In genomic region chr10:119364941-119365340, GRCh38 we compare ENCODE assay signal across 16 cellular contexts.
A peak's percentile ranks its signal among the peaks of the same experiment; 100 is the strongest.
DNase-seq lines count a peak whose midpoint lies in the region; ATAC-seq and TF ChIP-seq lines count a peak whose summit lies in the region.
"Had no signal": no experiment of that assay in that cellular context is flagged by ENCODE, and none has a peak within 500 bp of the region (broad histone marks: within the 10 kb centered on the region; RNA-seq: fewer than 3 reads in every experiment).

No MANE protein-coding gene starts in this region.

- H3K27ac Mint-ChIP-seq in endothelial cell (ENCODE audit: unreplicated experiment) = peak overlapping the region; percentile 52

- H3K23ac ChIP-seq in mesenchymal stem cell (ENCODE audit: low read length in 2 of 2) = no peak overlapping the region

- intact Hi-C loops in OCI-LY7 (cut with micrococcal nuclease; ENCODE audit: unreplicated experiment) = loop anchor here (5.0 kb wide), 1 partner anchor 158 kb away; the partner anchor contains the start of gene GRK5

- no peak overlapping the region for H2BK15ac ChIP-seq in mesenchymal stem cell (ENCODE audit: low read depth, poor library complexity, severe bottlenecking)

- H4K8ac ChIP-seq in mesenchymal stem cell (ENCODE audit: low read length) = no peak overlapping the region

- H3K36me3 ChIP-seq in OCI-LY7 (ENCODE audit: insufficient read depth, low read length) (no peaks in the 10 kb centered on the region), mesenchymal stem cell (ENCODE audit: control insufficient read depth in 1 of 2, insufficient read depth in 2 of 2, low read depth in 1 of 2, low read length in 2 of 2) (peaks cover 0 to 7% of the 10 kb centered on the region in 2 experiments)
- H3K36me3 ChIP-seq: sigmoid colon had no signal

- H3K4me3 ChIP-seq in OCI-LY7 (ENCODE audit: low read depth, low read length, poor library complexity, severe bottlenecking) = no peak overlapping the region
- peak overlapping the region in 1 of 2 experiments; percentile 27 for H3K4me3 ChIP-seq in mesenchymal stem cell (ENCODE audit: insufficient read depth in 1 of 2, low read depth in 1 of 2, low read length in 2 of 2)
- H3K4me3 ChIP-seq: sigmoid colon had no signal

- H3K4ac ChIP-seq in mesenchymal stem cell (ENCODE audit: low read depth in 1 of 2, low read length in 2 of 2) = no peak overlapping the region

- peaks cover 46% of the 10 kb centered on the region for H3K36me3 Mint-ChIP-seq in endothelial cell (ENCODE audit: low read depth, unreplicated experiment)

- POLR2A ChIA-PET in OCI-LY7 (lab: Charles Lee) = interaction anchor here (1.0 kb wide), 1 partner anchor 235 kb away, joined by 3 read pairs; no protein-coding TSS in a partner anchor

- no peak for ATAC-seq in HG02938 (IDR thresholded peaks at IDR 0.05; ENCODE audit: unreplicated experiment)
- ATAC-seq: stimulated activated naive CD8-positive, alpha-beta T cell treated with anti-CD3 and anti-CD28 coated beads, Interleukin-15, Interleukin-2, amounts not matched to agents 100 U/mL and 50 U/mL, for 24 hours had no signal

- H3K4me2 ChIP-seq in OCI-LY7 (ENCODE audit: low read length) = no peak overlapping the region
- H3K4me2 ChIP-seq in mesenchymal stem cell (ENCODE audit: low read length, poor library complexity, severe bottlenecking) = no peak overlapping the region

- no peak overlapping the region for H2AK5ac ChIP-seq in mesenchymal stem cell (ENCODE audit: low read length, severe bottlenecking)

- peak; percentile 29 for DNase-seq in A172 (ENCODE audit: low spot score)
- DNase-seq in OCI-LY7 (ENCODE audit: low spot score) = no peak
- DNase-seq in endothelial cell (ENCODE audit: low spot score) = no peak
- no peak for DNase-seq in mesenchymal stem cell
- DNase-seq in activated CD8-positive, alpha-beta memory T cell treated with anti-CD3 and anti-CD28 coated beads, Interleukin-2, amount 50 U/mL, for 4 hours = no peak
- no peak for DNase-seq in NCI-H2081 (lab: John Stamatoyannopoulos, UW)
- no peak for DNase-seq in activated CD8-positive, alpha-beta memory T cell treated with anti-CD3 and anti-CD28 coated beads for 24 hours
- DNase-seq: Calu3; caudate nucleus; hippocampal formation; NCI-H1417 treated with DMSO at 0.1 percent for 48 hours; NCI-H446; stimulated activated naive CD8-positive, alpha-beta T cell treated with anti-CD3 and anti-CD28 coated beads, Interleukin-15, Interleukin-2, amounts not matched to agents 100 U/mL and 50 U/mL, for 24 hours; SW 1271 had no signal

- no peak overlapping the region for H3K18ac ChIP-seq in mesenchymal stem cell (ENCODE audit: low read depth in 1 of 2, low read length in 2 of 2)

- H3K27ac ChIP-seq in OCI-LY7 (ENCODE audit: low read depth, low read length, poor library complexity, severe bottlenecking) = no peak overlapping the region
- no peak overlapping the region for H3K27ac ChIP-seq in mesenchymal stem cell (ENCODE audit: low read length, poor library complexity, severe bottlenecking)

- H3K27me3 Mint-ChIP-seq in endothelial cell (ENCODE audit: unreplicated experiment) = peaks cover 32% of the 10 kb centered on the region

- H2BK12ac ChIP-seq in mesenchymal stem cell (ENCODE audit: low read length in 2 of 2) = no peak overlapping the region

- peak overlapping the region; percentile 33 for H3K4me3 Mint-ChIP-seq in endothelial cell (ENCODE audit: unreplicated experiment)

- H3K9ac ChIP-seq in mesenchymal stem cell (ENCODE audit: low read length) = peak overlapping the region; percentile 0

- 0 out of 2 replicates have a peak, but pooled peaks cover 7% of the 10 kb centered on the region for H4K20me1 ChIP-seq in OCI-LY7 (ENCODE audit: insufficient read depth, low read length)

- BruUV-seq in OCI-LY7 (replicated peaks; lab: Mats Ljungman, UMichigan) = no TSS peak

- no peak overlapping the region for H2AFZ ChIP-seq in OCI-LY7 (ENCODE audit: low read length)
- H2AFZ ChIP-seq in mesenchymal stem cell (ENCODE audit: low read depth, low read length) = no peak overlapping the region

- peaks cover 76% of the 10 kb centered on the region for H3K4me1 Mint-ChIP-seq in endothelial cell (ENCODE audit: unreplicated experiment)

- H3K79me2 ChIP-seq in OCI-LY7 (ENCODE audit: insufficient read depth, low read depth, low read length) = no peaks in the 10 kb centered on the region

- no peaks in the 10 kb centered on the region for H3K9me2 ChIP-seq in OCI-LY7 (ENCODE audit: insufficient read depth, low read length)

- H3K4me1 ChIP-seq in OCI-LY7 (ENCODE audit: insufficient read depth, low read length, poor library complexity, severe bottlenecking) = peaks cover 48% of the 10 kb centered on the region
- H3K4me1 ChIP-seq in mesenchymal stem cell (ENCODE audit: control insufficient read depth, insufficient read depth, low read depth, low read length) = peaks cover 27% of the 10 kb centered on the region

- H3K14ac ChIP-seq in mesenchymal stem cell (ENCODE audit: low read length in 2 of 2) = no peak overlapping the region

- CTCF ChIA-PET in OCI-LY7 (lab: Charles Lee; ENCODE audit: unreplicated experiment) = no interaction called here

- no peaks in the 10 kb centered on the region for H3K9me3 Mint-ChIP-seq in endothelial cell (ENCODE audit: unreplicated experiment)

- no peak overlapping the region for H2BK5ac ChIP-seq in mesenchymal stem cell (ENCODE audit: low read depth, low read length, poor library complexity, severe bottlenecking)

- H3K9me3 ChIP-seq in OCI-LY7 (ENCODE audit: low read length) (no peaks in the 10 kb centered on the region), mesenchymal stem cell (ENCODE audit: control insufficient read depth, low read length) (no peaks in the 10 kb centered on the region)
- H3K9me3 ChIP-seq: sigmoid colon had no signal

- peaks cover 8% of the 10 kb centered on the region for H3K79me1 ChIP-seq in mesenchymal stem cell (replicated peaks; ENCODE audit: low read length, poor library complexity, severe bottlenecking)

- WGBS in mesenchymal stem cell = 90% methylated on average over 4 of the region's 4 CpGs

- TF ChIP-seq CTCF in OCI-LY7 (conservative IDR thresholded peaks at IDR 0.05; ENCODE audit: low read length) (peak; percentile 28; the same call in 1 of the 2 replicates), endothelial cell (IDR thresholded peaks at IDR 0.05; ENCODE audit: unreplicated experiment) (no peak)

- H3K27me3 ChIP-seq in mesenchymal stem cell (ENCODE audit: control insufficient read depth in 1 of 2, insufficient read depth in 1 of 2, low read length in 2 of 2) = no peaks in the 10 kb centered on the region
- H3K27me3 ChIP-seq: sigmoid colon had no signal

- no peak overlapping the region for H4K91ac ChIP-seq in mesenchymal stem cell (ENCODE audit: low read length)

- H2BK120ac ChIP-seq in mesenchymal stem cell (ENCODE audit: low read depth, low read length) = no peak overlapping the region
